Comparison of ENCODE assay signal across 17 cellular contexts in genomic region chr18:35682282-35682867, GRCh38.
"Had no signal": no experiment of that assay in that cellular context is flagged by ENCODE, and none has a peak within 500 bp of the region (broad histone marks: within the 10 kb centered on the region; RNA-seq: fewer than 3 reads in every experiment).

No MANE protein-coding gene starts in this region.

- DNase-seq: activated CD4-positive, alpha-beta T cell treated with anti-CD3 and anti-CD28 coated beads for 48 hours; activated naive CD4-positive, alpha-beta T cell; activated naive CD8-positive, alpha-beta T cell treated with anti-CD3 and anti-CD28 coated beads, Interleukin-2, amount 50 U/mL, for 24 hours; body of pancreas; central memory CD4-positive, alpha-beta T cell; naive thymus-derived CD8-positive, alpha-beta T cell; sigmoid colon; stimulated activated CD4-positive, alpha-beta T cell treated with anti-CD3 and anti-CD28 coated beads, Interleukin-4, amount 100 ng/mL, for 1 hour; stimulated activated CD8-positive, alpha-beta memory T cell treated with anti-CD3 and anti-CD28 coated beads, Interleukin-4, amount 100 ng/mL, for 48 hours; stimulated activated naive CD8-positive, alpha-beta T cell treated with anti-CD3 and anti-CD28 coated beads, Interleukin-15, Interleukin-2, amounts not matched to agents 100 U/mL and 50 U/mL, for 24 hours; testis; upper lobe of right lung; WERI-Rb-1 had no signal

- H3K9me3 Mint-ChIP-seq: activated naive CD8-positive, alpha-beta T cell treated with anti-CD3 and anti-CD28 coated beads, Interleukin-2, amount 50 U/mL, for 24 hours; activated T-helper 1 cell treated with anti-CD3 and anti-CD28 coated beads, Interleukin-12 subunit alpha, Interleukin-12 subunit beta, Interleukin-2, Interleukin-4 antibody, amounts not matched to agents 30 ng/mL and 10 ng/mL and 1 ng/mL, durations not matched to agents 14 hours and 24 hours and 36 hours; dendritic cell treated with granulocyte-macrophage colony-stimulating factor and Interleukin-4, amounts not matched to agents 40 ng/mL and 50 ng/mL, for 4 days; naive thymus-derived CD8-positive, alpha-beta T cell had no signal

- H3K27ac Mint-ChIP-seq: activated naive CD8-positive, alpha-beta T cell treated with anti-CD3 and anti-CD28 coated beads, Interleukin-2, amount 50 U/mL, for 24 hours; activated T-helper 1 cell treated with anti-CD3 and anti-CD28 coated beads, Interleukin-12 subunit alpha, Interleukin-12 subunit beta, Interleukin-2, Interleukin-4 antibody, amounts not matched to agents 30 ng/mL and 10 ng/mL and 1 ng/mL, durations not matched to agents 14 hours and 24 hours and 36 hours; dendritic cell treated with granulocyte-macrophage colony-stimulating factor and Interleukin-4, amounts not matched to agents 40 ng/mL and 50 ng/mL, for 4 days had no signal

- H3K9me3 ChIP-seq: body of pancreas, sigmoid colon, testis, upper lobe of right lung had no signal

- H3K27me3 Mint-ChIP-seq: activated naive CD8-positive, alpha-beta T cell treated with anti-CD3 and anti-CD28 coated beads, Interleukin-2, amount 50 U/mL, for 24 hours; dendritic cell treated with granulocyte-macrophage colony-stimulating factor and Interleukin-4, amounts not matched to agents 40 ng/mL and 50 ng/mL, for 4 days; naive thymus-derived CD8-positive, alpha-beta T cell had no signal

- H3K27me3 ChIP-seq: body of pancreas, foreskin keratinocyte, sigmoid colon, testis, upper lobe of right lung had no signal

- H3K27ac ChIP-seq: body of pancreas, foreskin keratinocyte, sigmoid colon, testis, upper lobe of right lung, WERI-Rb-1 had no signal

- H3K4me1 Mint-ChIP-seq: activated naive CD8-positive, alpha-beta T cell treated with anti-CD3 and anti-CD28 coated beads, Interleukin-2, amount 50 U/mL, for 24 hours had no signal

- H3K4me3 Mint-ChIP-seq: activated naive CD8-positive, alpha-beta T cell treated with anti-CD3 and anti-CD28 coated beads, Interleukin-2, amount 50 U/mL, for 24 hours; activated T-helper 1 cell treated with anti-CD3 and anti-CD28 coated beads, Interleukin-12 subunit alpha, Interleukin-12 subunit beta, Interleukin-2, Interleukin-4 antibody, amounts not matched to agents 30 ng/mL and 10 ng/mL and 1 ng/mL, durations not matched to agents 14 hours and 24 hours and 36 hours; dendritic cell treated with granulocyte-macrophage colony-stimulating factor and Interleukin-4, amounts not matched to agents 40 ng/mL and 50 ng/mL, for 4 days; naive thymus-derived CD8-positive, alpha-beta T cell had no signal

- H3K4me1 ChIP-seq: foreskin keratinocyte, testis, upper lobe of right lung had no signal

- H3K4me3 ChIP-seq: body of pancreas, sigmoid colon, testis, upper lobe of right lung had no signal

- H3K36me3 ChIP-seq: WERI-Rb-1 had no signal

- ATAC-seq: activated naive CD8-positive, alpha-beta T cell treated with anti-CD3 and anti-CD28 coated beads, Interleukin-2, amount 50 U/mL, for 24 hours; body of pancreas; esophagus mucosa; foreskin keratinocyte; naive thymus-derived CD8-positive, alpha-beta T cell; stimulated activated naive CD8-positive, alpha-beta T cell treated with anti-CD3 and anti-CD28 coated beads, Interleukin-15, Interleukin-2, amounts not matched to agents 100 U/mL and 50 U/mL, for 24 hours; upper lobe of right lung had no signal
